17 cellular contexts compared by ENCODE assay signal in genomic region chr3:72680766-72681165, GRCh38.
"Had no signal": no experiment of that assay in that cellular context is flagged by ENCODE, and none has a peak within 500 bp of the region (broad histone marks: within the 10 kb centered on the region; RNA-seq: fewer than 3 reads in every experiment).

No MANE protein-coding gene starts in this region.

- H3K4me3 ChIP-seq: cardiac muscle cell, lower lobe of right lung, sigmoid colon, tibial nerve, vagina had no signal

- H3K27ac Mint-ChIP-seq: activated naive CD4-positive, alpha-beta T cell treated with anti-CD3 and anti-CD28 coated beads, Interleukin-2, amount 50 U/mL, for 72 hours; activated T-cell treated with anti-CD3 and anti-CD28 coated beads, Interleukin-2, amount 50 U/mL, for 72 hours; endodermal cell; stimulated activated effector memory CD8-positive, alpha-beta T cell treated with anti-CD3 and anti-CD28 coated beads, Interleukin-12 subunit alpha, Interleukin-12 subunit beta, amount 100 ng/mL, for 72 hours had no signal

- ATAC-seq: activated T-cell treated with anti-CD3 and anti-CD28 coated beads, Interleukin-2, amount 50 U/mL, for 72 hours; foreskin keratinocyte; lower lobe of right lung; natural killer cell; stimulated activated effector memory CD8-positive, alpha-beta T cell treated with anti-CD3 and anti-CD28 coated beads, Interleukin-12 subunit alpha, Interleukin-12 subunit beta, amount 100 ng/mL, for 72 hours had no signal

- H3K27me3 ChIP-seq: cardiac muscle cell, sigmoid colon, tibial nerve, vagina had no signal

- H3K36me3 Mint-ChIP-seq: natural killer cell; stimulated activated effector memory CD8-positive, alpha-beta T cell treated with anti-CD3 and anti-CD28 coated beads, Interleukin-12 subunit alpha, Interleukin-12 subunit beta, amount 100 ng/mL, for 72 hours had no signal

- H3K4me3 Mint-ChIP-seq: activated T-cell treated with anti-CD3 and anti-CD28 coated beads, Interleukin-2, amount 50 U/mL, for 72 hours; endodermal cell; natural killer cell; stimulated activated effector memory CD8-positive, alpha-beta T cell treated with anti-CD3 and anti-CD28 coated beads, Interleukin-12 subunit alpha, Interleukin-12 subunit beta, amount 100 ng/mL, for 72 hours had no signal

- H3K9me3 Mint-ChIP-seq: endodermal cell; stimulated activated effector memory CD8-positive, alpha-beta T cell treated with anti-CD3 and anti-CD28 coated beads, Interleukin-12 subunit alpha, Interleukin-12 subunit beta, amount 100 ng/mL, for 72 hours had no signal

- H3K27ac ChIP-seq: cardiac muscle cell, foreskin keratinocyte, lower lobe of right lung, sigmoid colon, tibial nerve, vagina had no signal

- H3K4me1 ChIP-seq: lower lobe of right lung, sigmoid colon, vagina had no signal

- H3K36me3 ChIP-seq: cardiac muscle cell, lower lobe of right lung, sigmoid colon, tibial nerve, vagina had no signal

- DNase-seq: activated CD8-positive, alpha-beta memory T cell treated with anti-CD3 and anti-CD28 coated beads, Interleukin-2, amount 50 U/mL, for 4 hours; activated gamma-delta T cell treated with Interleukin-2 at 50 U/mL for 16 hours; activated T-cell treated with anti-CD3 and anti-CD28 coated beads, Interleukin-2, amount 50 U/mL, for 72 hours; amniotic stem cell; endodermal cell; foreskin keratinocyte; hippocampal formation; islet precursor cell; lower lobe of right lung; natural killer cell; sigmoid colon; stimulated activated CD4-positive, alpha-beta T cell treated with anti-CD3 and anti-CD28 coated beads, Interleukin-4, amount 100 ng/mL, for 24 hours had no signal
